Comparison of ENCODE assay signal across 19 cellular contexts in genomic region chr7:18294408-18294807, GRCh38.
A peak's percentile ranks its signal among the peaks of the same experiment; 100 is the strongest.
DNase-seq lines count a peak whose midpoint lies in the region; ATAC-seq and TF ChIP-seq lines count a peak whose summit lies in the region.
"Had no signal": no experiment of that assay in that cellular context is flagged by ENCODE, and none has a peak within 500 bp of the region (broad histone marks: within the 10 kb centered on the region; RNA-seq: fewer than 3 reads in every experiment).

No MANE protein-coding gene starts in this region.

- no peaks in the 10 kb centered on the region for H3K36me3 ChIP-seq in heart left ventricle
- no peaks in the 10 kb centered on the region for H3K36me3 ChIP-seq in right atrium auricular region
- no peaks in the 10 kb centered on the region for H3K36me3 ChIP-seq in left lung
- H3K36me3 ChIP-seq in GM23338 (ENCODE audit: insufficient read depth): no peaks in the 10 kb centered on the region
- H3K36me3 ChIP-seq: BLaER1, MG63 had no signal

- no peak overlapping the region for H3K4me3 ChIP-seq in heart left ventricle
- H3K4me3 ChIP-seq in right atrium auricular region: no peak overlapping the region
- H3K4me3 ChIP-seq in left lung: no peak overlapping the region
- no peak overlapping the region for H3K4me3 ChIP-seq in GM23338
- H3K4me3 ChIP-seq: BLaER1, GM12878, MG63 had no signal

- intact Hi-C loops in heart left ventricle (cut with DNase I) (loop anchor here in 6 of 10 donors (5.0 to 10.0 kb wide), 4 partner anchors 70 to 232 kb away; no protein-coding TSS in a partner anchor), left lung (cut with DNase I) (no loop called here)

- no peak for TF ChIP-seq CTCF in heart left ventricle (IDR thresholded peaks at IDR 0.05)
- no peak for TF ChIP-seq CTCF in right atrium auricular region (IDR thresholded peaks at IDR 0.05)
- no peak for TF ChIP-seq CTCF in left lung (IDR thresholded peaks at IDR 0.05)
- TF ChIP-seq CTCF in GM23338 (conservative IDR thresholded peaks at IDR 0.05; ENCODE audit: low read depth in 2 of 2): no peak

- peaks cover 1% of the 10 kb centered on the region for H3K27me3 Mint-ChIP-seq in GM23338 (ENCODE audit: insufficient read depth, low read depth, poor library complexity)

- H3K9me2 ChIP-seq in GM23338 (ENCODE audit: insufficient read depth): no peaks in the 10 kb centered on the region

- H3K4me3 Mint-ChIP-seq in GM23338: no peak overlapping the region

- H2AFZ ChIP-seq in GM23338: no peak overlapping the region

- H3K27ac Mint-ChIP-seq in GM23338: no peak overlapping the region

- no peaks in the 10 kb centered on the region for H3K9me3 Mint-ChIP-seq in GM23338

- H3K27ac ChIP-seq in heart left ventricle: no peak overlapping the region
- H3K27ac ChIP-seq in right atrium auricular region: no peak overlapping the region
- no peak overlapping the region for H3K27ac ChIP-seq in left lung
- H3K27ac ChIP-seq in GM23338 (ENCODE audit: low read depth): no peak overlapping the region
- H3K27ac ChIP-seq: BLaER1, KMS-11 had no signal

- ATAC-seq in heart left ventricle: peak in 3 of 4 donors; percentile 40 to 47 (median 43)
- peak; percentile 44 for ATAC-seq in left lung
- no peak for ATAC-seq in GM23338
- no peak for ATAC-seq in HG03521 (IDR thresholded peaks at IDR 0.05; ENCODE audit: unreplicated experiment)
- ATAC-seq in GM19463 (IDR thresholded peaks at IDR 0.05; ENCODE audit: unreplicated experiment): no peak
- ATAC-seq: GM12878, HepG2 had no signal

- TF ChIP-seq POLR2A in heart left ventricle (IDR thresholded peaks at IDR 0.05): no peak

- H3F3A ChIP-seq in GM23338 (replicated peaks; ENCODE audit: low read depth): no peaks in the 10 kb centered on the region

- no peaks in the 10 kb centered on the region for H3K27me3 ChIP-seq in heart left ventricle
- no peaks in the 10 kb centered on the region for H3K27me3 ChIP-seq in right atrium auricular region
- no peaks in the 10 kb centered on the region for H3K27me3 ChIP-seq in left lung
- no peaks in the 10 kb centered on the region for H3K27me3 ChIP-seq in GM23338 (ENCODE audit: insufficient read depth)
- H3K27me3 ChIP-seq: BLaER1, MG63 had no signal

- H3K4me1 Mint-ChIP-seq in GM23338: peaks cover 11% of the 10 kb centered on the region

- H4K20me1 ChIP-seq in GM23338 (replicated peaks; ENCODE audit: insufficient read depth): no peaks in the 10 kb centered on the region
- H4K20me1 ChIP-seq: BLaER1 had no signal

- H3K4me1 ChIP-seq in heart left ventricle (peaks cover 0 to 52% (median 8%) of the 10 kb centered on the region in 12 donors), right atrium auricular region (peaks cover 0 to 8% of the 10 kb centered on the region in 2 donors), left lung (peaks cover 0 to 9% of the 10 kb centered on the region in 2 donors), GM23338 (ENCODE audit: insufficient read depth) (no peaks in the 10 kb centered on the region)

- no peaks in the 10 kb centered on the region for H3K36me3 Mint-ChIP-seq in GM23338 (ENCODE audit: low read depth)

- H3K4me2 ChIP-seq in GM23338: no peak overlapping the region
- H3K4me2 ChIP-seq: BLaER1, KMS-11 had no signal

- DNase-seq in heart left ventricle: no peak
- DNase-seq in right atrium auricular region (ENCODE audit: low spot score): no peak
- peak; percentile 68 for DNase-seq in NOMO-1 treated with DMSO at 0.1 percent for 48 hours (lab: John Stamatoyannopoulos, UW; ENCODE audit: unreplicated experiment)
- no peak for DNase-seq in left lung
- no peak for DNase-seq in GM23338 (ENCODE audit: low spot score)
- no peak for DNase-seq in COR-L47 (lab: John Stamatoyannopoulos, UW)
- DNase-seq: GDM1, MG63, NCI-H1417 treated with DMSO at 0.1 percent for 48 hours, NCI-H2029, NCI-H2171, NCI-H446, NCI-H69 had no signal

- H3K9me3 ChIP-seq in heart left ventricle (no peaks in the 10 kb centered on the region), right atrium auricular region (no peaks in the 10 kb centered on the region), left lung (no peaks in the 10 kb centered on the region)
- H3K9me3 ChIP-seq: BLaER1, MG63 had no signal

- no peaks in the 10 kb centered on the region for H3K79me2 ChIP-seq in GM23338 (replicated peaks; ENCODE audit: insufficient read depth)

- WGBS in heart left ventricle, 4 donors: 58 to 70% (median 67%) methylated on average over 4 of the region's 4 CpGs

TF ChIP-seq in GM23338, 12 proteins besides CTCF, POLR2A, EP300 and RAD21 (continues in another document):
- TF ChIP-seq STAT1 (IDR thresholded peaks at IDR 0.05; ENCODE audit: unreplicated experiment) (no peak), REST (IDR thresholded peaks at IDR 0.05; ENCODE audit: unreplicated experiment) (no peak), CREB1 (CRISPR knock-in tag; IDR thresholded peaks at IDR 0.05; ENCODE audit: low read depth) (no peak), ETS1 (IDR thresholded peaks at IDR 0.05) (no peak), ZNF114 (CRISPR knock-in tag; IDR thresholded peaks at IDR 0.05) (no peak), EZH2 (IDR thresholded peaks at IDR 0.05; ENCODE audit: low read depth, unreplicated experiment) (no peak), ZNF331 (CRISPR knock-in tag; IDR thresholded peaks at IDR 0.05; ENCODE audit: low read depth) (no peak)

Comparison
In these comparisons a context has a peak if more than half of its experiments do, and no peak if none do; other contexts are left out.
1. ATAC-seq: peak in heart left ventricle (3 of 4) and left lung (single experiment); none in GM23338 (single experiment), HG03521 (single experiment) and GM19463 (single experiment).
2. intact Hi-C loops: an anchor here in heart left ventricle (5.0 to 10.0 kb wide); none called in left lung.